In the genomic region with DNA sequence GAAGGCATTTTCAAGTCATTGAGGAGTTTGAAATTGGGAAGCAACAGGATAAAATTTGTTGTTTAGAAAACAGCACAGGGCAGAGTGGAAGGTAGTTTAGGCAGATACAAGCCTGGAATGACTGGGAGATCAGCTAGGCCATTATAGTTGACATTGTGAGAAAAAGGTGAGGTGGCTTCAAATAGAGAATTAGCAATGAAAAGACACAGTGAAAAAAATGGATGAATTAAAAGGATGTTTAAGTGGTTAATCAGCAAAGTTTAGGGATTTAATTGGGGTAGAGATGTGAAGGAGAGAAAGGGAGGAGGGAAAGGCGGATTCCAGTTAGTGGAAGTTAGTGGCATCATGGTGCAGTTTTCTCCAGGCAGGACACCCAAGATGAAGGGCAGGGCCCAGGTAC, we compare ENCODE assay signal across 34 cellular contexts.
"Had no signal": no experiment of that assay in that cellular context is flagged by ENCODE, and none has a peak within 500 bp of the region (broad histone marks: within the 10 kb centered on the region; RNA-seq: fewer than 3 reads in every experiment).

No MANE protein-coding gene starts in this region.

- H3K4me3 ChIP-seq: MG63 had no signal

- H3K27me3 ChIP-seq: MG63 had no signal

- H3K36me3 ChIP-seq: MG63 had no signal

- H3K4me2 ChIP-seq: KMS-11 had no signal

- H3K27ac ChIP-seq: KMS-11 had no signal

- DNase-seq: Karpas-422, Kasumi-1, MG63, MM.1S, MV-4-11, NCI-H1048, NCI-H1092, NCI-H1092 treated with DMSO at 0.1 percent for 48 hours, NCI-H1105, NCI-H1105 treated with DMSO at 0.1 percent for 48 hours, NCI-H1417, NCI-H1417 treated with DMSO at 0.1 percent for 48 hours, NCI-H1436, NCI-H1436 treated with DMSO at 0.1 percent for 48 hours, NCI-H146, NCI-H1694, NCI-H1694 treated with DMSO at 0.1 percent for 48 hours, NCI-H187, NCI-H187 treated with DMSO at 0.1 percent for 48 hours, NCI-H1930, NCI-H2029, NCI-H2029 treated with DMSO at 0.1 percent for 48 hours, NCI-H2081, NCI-H2081 treated with DMSO at 0.1 percent for 48 hours, NCI-H2107, NCI-H2171, NCI-H2171 treated with DMSO at 0.1 percent for 48 hours, NCI-H2227 treated with DMSO at 0.1 percent for 48 hours, NCI-H226, NCI-H345, NCI-H446, NCI-H446 treated with DMSO at 0.1 percent for 48 hours, NCI-H510A had no signal

- H3K9me3 ChIP-seq: MG63 had no signal

- H3K9ac ChIP-seq: KMS-11 had no signal
